In the genomic region with DNA sequence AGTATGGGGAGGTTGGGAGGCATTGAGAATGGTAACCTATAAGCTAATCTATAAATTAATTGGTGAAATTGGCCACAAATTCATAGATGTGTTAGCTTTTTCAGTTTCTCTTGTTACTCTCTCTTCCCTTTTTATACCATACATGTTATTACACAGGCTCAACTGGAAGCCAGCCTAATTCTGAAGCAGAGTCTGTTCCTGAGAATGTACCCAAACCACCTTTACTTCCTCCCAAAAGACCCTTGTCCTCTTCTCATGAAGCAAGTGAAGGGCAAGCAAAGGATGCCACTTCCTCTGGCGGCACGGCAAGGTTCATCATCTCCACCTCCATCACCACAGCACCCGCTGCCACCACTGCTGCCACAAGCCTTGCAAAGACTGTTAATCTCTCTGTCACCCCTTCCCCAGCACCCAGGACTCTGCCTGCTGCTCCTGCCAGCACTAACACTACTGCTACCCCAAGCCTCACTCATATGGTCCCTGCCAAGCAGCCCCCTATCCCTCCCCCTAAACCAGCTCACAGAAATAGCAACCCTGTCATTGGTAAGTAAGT, we compare ENCODE assay signal across 14 cellular contexts.
"Had no signal": no experiment of that assay in that cellular context is flagged by ENCODE, and none has a peak within 500 bp of the region (broad histone marks: within the 10 kb centered on the region; RNA-seq: fewer than 3 reads in every experiment).

No MANE protein-coding gene starts in this region.

- H3K27ac Mint-ChIP-seq: activated naive CD4-positive, alpha-beta T cell treated with anti-CD3 and anti-CD28 coated beads for 36 hours; endodermal cell; neural progenitor cell; type B pancreatic cell had no signal

- H3K4me1 ChIP-seq: neural progenitor cell had no signal

- H3K4me3 Mint-ChIP-seq: activated naive CD4-positive, alpha-beta T cell treated with anti-CD3 and anti-CD28 coated beads for 36 hours; endodermal cell; neural progenitor cell; type B pancreatic cell had no signal

- H3K4me1 Mint-ChIP-seq: endodermal cell, neural progenitor cell had no signal

- H3K27ac ChIP-seq: brain microvascular endothelial cell, neural progenitor cell, skin epidermis had no signal

- H3K27me3 ChIP-seq: brain microvascular endothelial cell, neural progenitor cell had no signal

- DNase-seq: activated naive CD4-positive, alpha-beta T cell treated with anti-CD3 and anti-CD28 coated beads for 36 hours; activated T-cell treated with anti-CD3 and anti-CD28 coated beads, Interleukin-2, amount 50 U/mL, for 48 hours; amygdala; brain microvascular endothelial cell; cerebellar nuclear complex; dermis blood vessel endothelial cell; endodermal cell; hypothalamus; kidney glomerular epithelial cell; SIG-M5; substantia nigra had no signal

- H3K4me3 ChIP-seq: neural progenitor cell, skin epidermis had no signal

- H3K27me3 Mint-ChIP-seq: type B pancreatic cell had no signal

- H3K9me3 Mint-ChIP-seq: activated naive CD4-positive, alpha-beta T cell treated with anti-CD3 and anti-CD28 coated beads for 36 hours; endodermal cell; neural progenitor cell; type B pancreatic cell had no signal
